Comparison of ENCODE assay signal across 1 cellular context in genomic region chr11:17077520-17078401, GRCh38.
TF ChIP-seq lines count a peak whose summit lies in the region.

TSS of gene RPS13 (minus strand) at chr11:17077667. CDS start at chr11:17077641, 26 bp downstream.

TF ChIP-seq in GM12878, 131 proteins besides CTCF, POLR2A, EP300 and RAD21 (continued from another document):
- TF ChIP-seq CREB1 (IDR thresholded peaks at IDR 0.05; ENCODE audit: low read depth), result peak; percentile 97
- peak; percentile 81 for TF ChIP-seq SMAD1 (IDR thresholded peaks at IDR 0.05; ENCODE audit: low read depth, partially characterized antibody)
- TF ChIP-seq SMARCA5 (IDR thresholded peaks at IDR 0.05), result 0 out of 2 replicates have a peak, but pooled peaks have one; percentile 22
- no peak for TF ChIP-seq KDM1A (IDR thresholded peaks at IDR 0.05; ENCODE audit: borderline replicate concordance)
- 0 out of 2 replicates have a peak, but pooled peaks have one; percentile 39 for TF ChIP-seq ESRRA (IDR thresholded peaks at IDR 0.05; ENCODE audit: low read length)
- TF ChIP-seq KLF5 (IDR thresholded peaks at IDR 0.05; ENCODE audit: partially characterized antibody), result peak; percentile 50
- no peak for TF ChIP-seq SUPT20H (IDR thresholded peaks at IDR 0.05; ENCODE audit: borderline replicate concordance, control insufficient read depth, low read depth, low read length)
- no peak for TF ChIP-seq MYB (IDR thresholded peaks at IDR 0.05; ENCODE audit: borderline replicate concordance, low read depth, low read length)
- TF ChIP-seq MAX (IDR thresholded peaks at IDR 0.05; ENCODE audit: low read depth, low read length), result peak; percentile 90
- TF ChIP-seq RAD51 (IDR thresholded peaks at IDR 0.05), result peak; percentile 57; the same call in 1 of the 2 replicates
- no peak for TF ChIP-seq CEBPZ (IDR thresholded peaks at IDR 0.05; ENCODE audit: low read depth, low read length)
- no peak for TF ChIP-seq PBX3 (IDR thresholded peaks at IDR 0.05; ENCODE audit: insufficient replicate concordance, low read depth, low read length)
- TF ChIP-seq MLLT1 (IDR thresholded peaks at IDR 0.05), result peak; percentile 76
- TF ChIP-seq NBN (IDR thresholded peaks at IDR 0.05), result peak; percentile 91
- TF ChIP-seq PAX5 (IDR thresholded peaks at IDR 0.05; ENCODE audit: borderline replicate concordance, low read depth, low read length), result no peak
- TF ChIP-seq REST (IDR thresholded peaks at IDR 0.05; ENCODE audit: low read depth, low read length), result no peak
TF ChIP-seq in GM12878: peak in this region for 59.
